ENCODE assay signal across 8 cellular contexts in genomic region chr1:67307251-67308060, GRCh38. TPM values are rescaled to one million over a fixed set of nuclear protein-coding genes. Genes with fewer than 3 reads are reported as not detected.
DNase-seq lines count a peak whose midpoint lies in the region; ATAC-seq and TF ChIP-seq lines count a peak whose summit lies in the region.

TSS of gene IL12RB2 (plus strand) at chr1:67307873. CDS start at chr1:67320369, 12,496 bp downstream.

- TF ChIP-seq CTCF in breast epithelium (IDR thresholded peaks at IDR 0.05) (no peak), MCF 10A (IDR thresholded peaks at IDR 0.05; ENCODE audit: unreplicated experiment) (no peak)

- H3K36me3 Mint-ChIP-seq in MCF 10A (ENCODE audit: insufficient read depth, unreplicated experiment): no peaks in the 10 kb centered on the region
- peaks cover 8% of the 10 kb centered on the region for H3K36me3 Mint-ChIP-seq in activated T-helper 17 cell treated with anti-CD3 and anti-CD28 coated beads, Interleukin-2, amount 50 U/mL, for 72 hours (ENCODE audit: low read depth)

- H3K9me3 ChIP-seq in breast epithelium (no peaks in the 10 kb centered on the region), skeletal muscle tissue (ENCODE audit: control insufficient read depth in 3 of 3, low read length in 3 of 3) (no peaks in the 10 kb centered on the region)

- no peak for DNase-seq in breast epithelium (ENCODE audit: low spot score in 2 of 2)
- DNase-seq in MCF 10A (ENCODE audit: unreplicated experiment): no peak
- peak; percentile 10 for DNase-seq in NCI-H345 treated with DMSO at 0.1 percent for 48 hours (lab: John Stamatoyannopoulos, UW; ENCODE audit: unreplicated experiment)
- DNase-seq in left ventricle myocardium superior: peak; percentile 41
- no peak for DNase-seq in NCI-H2029 (lab: John Stamatoyannopoulos, UW)
- DNase-seq in NCI-H2227 (lab: John Stamatoyannopoulos, UW; ENCODE audit: unreplicated experiment): no peak

- no peaks in the 10 kb centered on the region for H3K36me3 ChIP-seq in breast epithelium
- H3K36me3 ChIP-seq in skeletal muscle tissue (ENCODE audit: control insufficient read depth in 3 of 3, insufficient read depth in 3 of 3, low read length in 3 of 3): no peaks in the 10 kb centered on the region

- H3K27ac ChIP-seq in breast epithelium: no peak within 1 kb of the TSS
- peak within 1 kb of the TSS; percentile 44 for H3K27ac ChIP-seq in skeletal muscle tissue (ENCODE audit: low read depth, low read length)

- no peaks in the 10 kb centered on the region for H3K4me1 ChIP-seq in breast epithelium
- peaks cover 4 to 8% (median 6%) of the 10 kb centered on the region in 3 donors for H3K4me1 ChIP-seq in skeletal muscle tissue (ENCODE audit: control insufficient read depth in 3 of 3, insufficient read depth in 3 of 3, low read length in 3 of 3)

- H3K9me3 Mint-ChIP-seq in MCF 10A (ENCODE audit: unreplicated experiment): no peaks in the 10 kb centered on the region
- no peaks in the 10 kb centered on the region for H3K9me3 Mint-ChIP-seq in activated T-helper 17 cell treated with anti-CD3 and anti-CD28 coated beads, Interleukin-2, amount 50 U/mL, for 72 hours

- POLR2A ChIA-PET in MCF 10A (lab: Yijun Ruan, JAX): no interaction called here

- TF ChIP-seq POLR2A in breast epithelium (IDR thresholded peaks at IDR 0.05): no peak

- no peak within 1 kb of the TSS for H3K27ac Mint-ChIP-seq in MCF 10A (ENCODE audit: low read depth, unreplicated experiment)
- H3K27ac Mint-ChIP-seq in activated T-helper 17 cell treated with anti-CD3 and anti-CD28 coated beads, Interleukin-2, amount 50 U/mL, for 72 hours: peak within 1 kb of the TSS; percentile 94

- no peaks in the 10 kb centered on the region for H3K4me1 Mint-ChIP-seq in MCF 10A (ENCODE audit: insufficient read depth, unreplicated experiment)
- H3K4me1 Mint-ChIP-seq in activated T-helper 17 cell treated with anti-CD3 and anti-CD28 coated beads, Interleukin-2, amount 50 U/mL, for 72 hours: peaks cover 19% of the 10 kb centered on the region

- CTCF ChIA-PET in MCF 10A (lab: Yijun Ruan, JAX): no interaction called here

- peak within 1 kb of the TSS; percentile 42 to 61 (median 46) for H3K4me3 ChIP-seq in breast epithelium
- peak within 1 kb of the TSS; percentile 54 to 73 (median 70) for H3K4me3 ChIP-seq in skeletal muscle tissue (ENCODE audit: low read length in 3 of 3)

- peak; percentile 65 for ATAC-seq in activated T-helper 17 cell treated with anti-CD3 and anti-CD28 coated beads, Interleukin-2, amount 50 U/mL, for 72 hours (replicated peaks)
- peak; percentile 75 for ATAC-seq in left ventricle myocardium superior

- H3K4me3 Mint-ChIP-seq in MCF 10A (ENCODE audit: unreplicated experiment): no peak within 1 kb of the TSS
- H3K4me3 Mint-ChIP-seq in activated T-helper 17 cell treated with anti-CD3 and anti-CD28 coated beads, Interleukin-2, amount 50 U/mL, for 72 hours: peak within 1 kb of the TSS; percentile 85

- H3K27me3 ChIP-seq in breast epithelium (peaks cover 0 to 17% of the 10 kb centered on the region in 2 donors), skeletal muscle tissue (ENCODE audit: control insufficient read depth in 3 of 3, insufficient read depth in 3 of 3, low read length in 3 of 3) (peaks cover 0 to 4% (median 0%) of the 10 kb centered on the region in 3 donors)

- H3K27me3 Mint-ChIP-seq in MCF 10A (ENCODE audit: insufficient read depth, unreplicated experiment): no peaks in the 10 kb centered on the region
- no peaks in the 10 kb centered on the region for H3K27me3 Mint-ChIP-seq in activated T-helper 17 cell treated with anti-CD3 and anti-CD28 coated beads, Interleukin-2, amount 50 U/mL, for 72 hours

- H3K9ac ChIP-seq in skeletal muscle tissue (ENCODE audit: low read depth in 1 of 3, low read length in 3 of 3): peak within 1 kb of the TSS; percentile 15 to 81 (median 71)

- intact Hi-C loops in breast epithelium (cut with DNase I; ENCODE audit: low total_unique reads): no loop called here
- intact Hi-C loops in MCF 10A (cut with micrococcal nuclease): no loop called here
- intact Hi-C loops in left ventricle myocardium superior (cut with micrococcal nuclease): no loop called here

- no TSS peak for BruUV-seq in MCF 10A (replicated peaks; lab: Mats Ljungman, UMichigan)

RNA-seq across cellular contexts. Expression of gene IL12RB2, which starts in this region (rescaled TPM):
- total RNA-seq in breast epithelium (1 to 10 TPM in 1 of 3 donors, under 1 TPM in 2; 0.33 to 5.1 (median 0.59) TPM), MCF 10A (2022) (not detected in 2 replicates), left ventricle myocardium superior (0.37 TPM), skeletal muscle tissue (3.1 TPM)
- 10 to 100 TPM; 57.4 to 63.3 TPM for total RNA-seq in activated T-helper 17 cell treated with anti-CD3 and anti-CD28 coated beads, Interleukin-2, amount 50 U/mL, for 72 hours

Comparison
In these comparisons a context has a peak if more than half of its experiments do, and no peak if none do; other contexts are left out.
1. RNA of gene IL12RB2 (total RNA-seq): 57.4 to 63.3 TPM in activated T-helper 17 cell treated with anti-CD3 and anti-CD28 coated beads, Interleukin-2, amount 50 U/mL, for 72 hours; 3.1 TPM in skeletal muscle tissue (single experiment), 0.33 to 5.1 TPM in breast epithelium, 0.37 TPM in left ventricle myocardium superior (single experiment) and not detected in MCF 10A; every median in the first group is over 4 times any median in the second.
2. Peak in DNase-seq and ATAC-seq in left ventricle myocardium superior; RNA of the gene not detected or under 1 TPM.